Comparison of ENCODE assay signal across 9 cellular contexts in the genomic region with DNA sequence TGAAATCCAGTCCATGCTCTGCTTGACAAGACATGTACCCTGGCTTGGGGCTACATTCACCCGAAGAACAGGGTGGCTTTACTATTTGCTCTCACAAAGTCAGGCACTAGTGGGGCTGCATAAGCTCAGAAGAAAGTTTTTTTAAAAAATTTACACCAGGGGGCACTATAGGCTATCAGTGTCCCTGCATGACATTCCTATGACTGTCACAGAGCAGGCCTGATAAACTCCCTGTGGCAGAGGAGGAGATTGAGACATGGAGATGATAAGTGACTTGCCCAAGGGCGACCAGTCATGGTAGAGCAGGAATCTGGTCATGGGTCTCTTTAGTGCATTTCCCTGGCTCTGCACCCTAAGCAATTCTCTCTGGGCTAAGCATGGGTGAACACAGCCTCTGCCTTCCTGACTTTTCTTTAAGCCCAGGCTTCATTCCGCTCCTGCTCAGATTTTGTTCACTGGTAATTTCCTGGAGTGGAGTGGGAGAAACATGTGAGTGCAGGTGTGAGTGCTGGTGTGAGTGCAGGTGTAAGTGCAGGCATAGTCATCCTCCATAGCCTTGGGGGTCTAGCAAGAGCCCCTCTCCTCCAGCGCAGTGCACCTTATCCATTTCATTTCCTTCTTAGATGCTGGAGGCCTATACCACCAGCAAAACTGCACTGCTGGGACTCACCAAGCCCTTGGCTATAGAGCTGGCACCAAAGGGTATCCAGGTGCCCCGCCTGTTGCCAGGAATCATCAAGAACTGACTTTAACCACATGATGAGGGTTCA.
A peak's percentile ranks its signal among the peaks of the same experiment; 100 is the strongest.
DNase-seq lines count a peak whose midpoint lies in the region; ATAC-seq, FAIRE-seq and TF ChIP-seq lines count a peak whose summit lies in the region.
"Had no signal": no experiment of that assay in that cellular context is flagged by ENCODE, and none has a peak within 500 bp of the region (broad histone marks: within the 10 kb centered on the region; RNA-seq: fewer than 3 reads in every experiment).

No MANE protein-coding gene starts in this region.

- peak; percentile 75 to 86 for TF ChIP-seq RAD21 in A549 (conservative IDR thresholded peaks at IDR 0.05 in 1 of 2, IDR thresholded peaks at IDR 0.05 in 1 of 2)

- H3K27ac ChIP-seq in A549, result no peak overlapping the region

- H3K9me3 ChIP-seq in A549, result no peaks in the 10 kb centered on the region

- POLR2A ChIA-PET in A549 (lab: Yijun Ruan, JAX), result interaction anchor here (1.0 kb wide), 1 partner anchor 183 kb away, joined by 3 read pairs; no protein-coding TSS in a partner anchor

- no peak overlapping the region for H3K27ac Mint-ChIP-seq in nephron progenitor cell
- H3K27ac Mint-ChIP-seq: dendritic cell treated with granulocyte-macrophage colony-stimulating factor and Interleukin-4, amounts not matched to agents 40 ng/mL and 50 ng/mL, for 4 days had no signal

- H3K4me1 ChIP-seq in A549, result no peaks in the 10 kb centered on the region

- ATAC-seq in A549, result peak; percentile 84 to 94
- no peak for ATAC-seq in HG03439 (IDR thresholded peaks at IDR 0.05; ENCODE audit: unreplicated experiment)

- no peak overlapping the region for H3K4me3 ChIP-seq in A549

- H3K27me3 Mint-ChIP-seq in nephron progenitor cell (ENCODE audit: low read depth, poor library complexity), result peaks cover 3% of the 10 kb centered on the region

- 53% methylated on average over 5 of the region's 5 CpGs for WGBS in A549 (ENCODE audit: missing lambda C conversion rate)

- TF ChIP-seq CTCF in A549 (IDR thresholded peaks at IDR 0.05) (peak; percentile 71), GM12872 (IDR thresholded peaks at IDR 0.05; ENCODE audit: insufficient read depth, low read depth, low read length) (peak; percentile 44; the same call in 2 of the 3 replicates), nephron progenitor cell (IDR thresholded peaks at IDR 0.05) (peak; percentile 10)

- CTCF ChIA-PET in A549 (lab: Yijun Ruan, JAX), result interaction anchor here (0.6 to 10.2 kb wide), 38 partner anchors 8 to 381 kb away, joined by 3 to 180 read pairs (median 3); no protein-coding TSS in a partner anchor

- no peaks in the 10 kb centered on the region for H3K4me1 Mint-ChIP-seq in nephron progenitor cell

- TF ChIP-seq POLR2A in A549 (IDR thresholded peaks at IDR 0.05; ENCODE audit: low read length), result no peak

- H3K36me3 Mint-ChIP-seq in nephron progenitor cell (ENCODE audit: low read depth), result no peaks in the 10 kb centered on the region

- FAIRE-seq in A549 (lab: Jason Lieb, UNC), result no peak

- no peak for TF ChIP-seq EP300 in A549 (IDR thresholded peaks at IDR 0.05)

- H3K4me3 Mint-ChIP-seq in nephron progenitor cell, result no peak overlapping the region
- H3K4me3 Mint-ChIP-seq: dendritic cell treated with granulocyte-macrophage colony-stimulating factor and Interleukin-4, amounts not matched to agents 40 ng/mL and 50 ng/mL, for 4 days had no signal

- no peak overlapping the region for H3K4me2 ChIP-seq in A549

- DNase-seq in A549 (ENCODE audit: low read depth in 1 of 2, low spot score in 1 of 2), result peak; percentile 63 to 66
- DNase-seq in NCI-H82 treated with DMSO at 0.1 percent for 48 hours (lab: John Stamatoyannopoulos, UW; ENCODE audit: unreplicated experiment), result peak; percentile 37
- DNase-seq in ecto neural progenitor cell (ENCODE audit: low spot score), result peak; percentile 48
- no peak for DNase-seq in nephron progenitor cell
- DNase-seq in COR-L47 (lab: John Stamatoyannopoulos, UW), result no peak
- no peak for DNase-seq in activated CD8-positive, alpha-beta memory T cell treated with anti-CD3 and anti-CD28 coated beads, Interleukin-2, amount 50 U/mL, for 4 hours

- peaks cover 4% of the 10 kb centered on the region for H3K9me3 Mint-ChIP-seq in nephron progenitor cell
- H3K9me3 Mint-ChIP-seq: dendritic cell treated with granulocyte-macrophage colony-stimulating factor and Interleukin-4, amounts not matched to agents 40 ng/mL and 50 ng/mL, for 4 days had no signal

TF ChIP-seq in A549, 52 proteins besides CTCF, POLR2A, EP300 and RAD21:
- TF ChIP-seq CEBPB (IDR thresholded peaks at IDR 0.05), result no peak
- peak; percentile 80 for TF ChIP-seq SMC3 (IDR thresholded peaks at IDR 0.05)
- no peak for TF ChIP-seq FOSL2 (IDR thresholded peaks at IDR 0.05)
- peak; percentile 34; the same call in 1 of the 2 replicates for TF ChIP-seq FOSL2 (CRISPR knock-in tag; IDR thresholded peaks at IDR 0.05)

Comparison
In these comparisons a context has a peak if more than half of its experiments do, and no peak if none do; other contexts are left out.
1. DNase-seq: peak in A549 (2 of 2), NCI-H82 treated with DMSO at 0.1 percent for 48 hours (single experiment) and ecto neural progenitor cell (single experiment); none in nephron progenitor cell (single experiment), COR-L47 (single experiment) and activated CD8-positive, alpha-beta memory T cell treated with anti-CD3 and anti-CD28 coated beads, Interleukin-2, amount 50 U/mL, for 4 hours (single experiment).
2. CTCF ChIP-seq: peak in every context shown above with its lines; median percentile 71 in A549; 44 in GM12872; 10 in nephron progenitor cell.